In the genomic region with DNA sequence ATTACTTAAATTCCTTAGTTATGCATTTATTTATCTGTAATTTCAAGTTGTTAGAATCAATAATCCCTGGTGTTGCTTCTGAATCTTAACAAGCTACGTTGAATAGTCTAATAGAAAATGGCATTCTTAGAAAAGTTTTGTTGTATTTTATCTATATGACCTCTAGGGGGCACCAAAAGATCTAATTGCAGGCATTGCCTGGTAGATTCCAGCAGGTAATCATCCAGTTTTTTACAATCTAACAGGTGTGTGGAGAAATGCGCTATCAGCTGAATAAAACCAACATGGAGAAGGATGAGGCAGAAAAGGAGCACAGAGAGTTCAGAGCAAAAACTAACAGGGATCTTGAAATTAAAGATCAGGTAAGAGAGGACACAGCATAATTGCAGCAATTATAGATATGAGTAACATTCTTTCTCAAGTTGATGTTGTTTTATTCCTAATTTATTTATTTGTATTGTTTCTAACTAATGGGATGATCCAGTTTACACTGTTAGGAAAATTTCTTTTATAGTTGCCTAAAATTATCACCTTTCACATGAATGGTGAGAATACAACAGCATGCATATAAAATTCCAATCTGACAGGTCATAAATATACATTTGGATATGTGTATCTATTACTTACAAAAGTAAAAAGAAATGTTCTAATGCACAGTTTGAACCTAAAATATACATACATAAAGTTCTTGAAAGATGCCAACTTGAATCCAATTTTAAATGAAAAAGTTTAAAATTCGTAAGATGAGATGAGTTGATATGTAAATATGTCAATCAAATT, we compare ENCODE assay signal across 8 cellular contexts.
DNase-seq lines count a peak whose midpoint lies in the region; ATAC-seq, FAIRE-seq and TF ChIP-seq lines count a peak whose summit lies in the region.

No MANE protein-coding gene starts in this region.

- H4K20me1 ChIP-seq in keratinocyte (ENCODE audit: control insufficient read depth, extremely low read depth, insufficient read depth, low read length), result no peaks in the 10 kb centered on the region

- H3K36me3 ChIP-seq in ascending aorta, result peaks cover 4 to 8% of the 10 kb centered on the region in 2 donors
- peaks cover 5 to 6% of the 10 kb centered on the region in 2 experiments for H3K36me3 ChIP-seq in keratinocyte (ENCODE audit: control insufficient read depth in 2 of 2, extremely low read depth in 1 of 2, insufficient read depth in 2 of 2, low read length in 2 of 2)

- dilution Hi-C loops in keratinocyte (cut with MboI; ENCODE audit: extremely low pct_ligation_motif_present, low sequenced_read_pairs), result no loop called here

- no peaks in the 10 kb centered on the region for H3K27me3 ChIP-seq in ascending aorta
- H3K27me3 ChIP-seq in keratinocyte (ENCODE audit: control insufficient read depth, extremely low read depth, insufficient read depth, low read length), result no peaks in the 10 kb centered on the region

- intact Hi-C loops in ascending aorta (cut with DNase I), result loop anchor here (1.0 to 10.0 kb wide), 2 partner anchors 401 to 929 kb away; no protein-coding TSS in a partner anchor
- intact Hi-C loops in activated T-helper 1 cell treated with anti-CD3 and anti-CD28 coated beads, Interleukin-12 subunit alpha, Interleukin-12 subunit beta, Interleukin-2, Interleukin-4 antibody, amounts not matched to agents 30 ng/mL and 10 ng/mL and 1 ng/mL, durations not matched to agents 14 hours and 24 hours and 36 hours (cut with micrococcal nuclease), result loop anchor here (1.0 to 5.0 kb wide), 9 partner anchors 65 to 955 kb away; a partner anchor contains a TSS

- no peaks in the 10 kb centered on the region for H3K4me1 ChIP-seq in ascending aorta
- H3K4me1 ChIP-seq in keratinocyte (ENCODE audit: control insufficient read depth, extremely low read depth, insufficient read depth, low read length), result no peaks in the 10 kb centered on the region

- peak; percentile 14 to 44 for DNase-seq in NOMO-1 (lab: John Stamatoyannopoulos, UW; ENCODE audit: unreplicated experiment in 2 of 2)
- DNase-seq in NOMO-1 treated with dmso at 0.1 percent for 144 hours (lab: John Stamatoyannopoulos, UW; ENCODE audit: unreplicated experiment), result no peak
- DNase-seq in NCI-H2227 treated with DMSO at 0.1 percent for 48 hours (lab: John Stamatoyannopoulos, UW), result peak; percentile 51
- DNase-seq in ascending aorta (ENCODE audit: low spot score in 2 of 2), result no peak
- DNase-seq in keratinocyte (ENCODE audit: low read depth, low spot score), result peak; percentile 9
- DNase-seq in urothelium cell line (ENCODE audit: low spot score), result peak; percentile 29
- no peak for DNase-seq in activated T-helper 1 cell treated with anti-CD3 and anti-CD28 coated beads, Interleukin-12 subunit alpha, Interleukin-12 subunit beta, Interleukin-2, Interleukin-4 antibody, amounts not matched to agents 30 ng/mL and 10 ng/mL and 1 ng/mL, durations not matched to agents 14 hours and 24 hours and 36 hours (ENCODE audit: low spot score)

- peaks cover 5% of the 10 kb centered on the region for H3K4me1 Mint-ChIP-seq in activated T-helper 1 cell treated with anti-CD3 and anti-CD28 coated beads, Interleukin-12 subunit alpha, Interleukin-12 subunit beta, Interleukin-2, Interleukin-4 antibody, amounts not matched to agents 30 ng/mL and 10 ng/mL and 1 ng/mL, durations not matched to agents 14 hours and 24 hours and 36 hours (ENCODE audit: low read depth)

- no peak overlapping the region for H3K9ac ChIP-seq in keratinocyte (ENCODE audit: control insufficient read depth, extremely low read depth, insufficient read depth, low read length)

- no peak overlapping the region for H3K4me2 ChIP-seq in keratinocyte (ENCODE audit: control insufficient read depth, extremely low read depth, insufficient read depth, low read depth, low read length)

- FAIRE-seq in keratinocyte (lab: Jason Lieb, UNC) (no peak), urothelium cell line (lab: Jason Lieb, UNC) (no peak)

- TF ChIP-seq CTCF in ascending aorta (IDR thresholded peaks at IDR 0.05) (peak; percentile 51 to 75 (median 69)), keratinocyte (optimal IDR thresholded peaks at IDR 0.05 in 1 of 3, IDR thresholded peaks at IDR 0.05 in 1 of 3, conservative IDR thresholded peaks at IDR 0.05 in 1 of 3; ENCODE audit: extremely low read depth in 1 of 3, insufficient read depth in 2 of 3, low read length in 3 of 3) (peak; percentile 1 to 54 (median 36))

- H3K27ac ChIP-seq in ascending aorta (no peak overlapping the region), keratinocyte (ENCODE audit: control insufficient read depth, insufficient read depth, low read length) (no peak overlapping the region)

- ATAC-seq in HG03280 (IDR thresholded peaks at IDR 0.05; ENCODE audit: unreplicated experiment), result peak; percentile 73

- H3K4me3 Mint-ChIP-seq in activated T-helper 1 cell treated with anti-CD3 and anti-CD28 coated beads, Interleukin-12 subunit alpha, Interleukin-12 subunit beta, Interleukin-2, Interleukin-4 antibody, amounts not matched to agents 30 ng/mL and 10 ng/mL and 1 ng/mL, durations not matched to agents 14 hours and 24 hours and 36 hours, result no peak overlapping the region

- H2AFZ ChIP-seq in keratinocyte (ENCODE audit: control insufficient read depth, low read length), result no peak overlapping the region

- H3K9me3 Mint-ChIP-seq in activated T-helper 1 cell treated with anti-CD3 and anti-CD28 coated beads, Interleukin-12 subunit alpha, Interleukin-12 subunit beta, Interleukin-2, Interleukin-4 antibody, amounts not matched to agents 30 ng/mL and 10 ng/mL and 1 ng/mL, durations not matched to agents 14 hours and 24 hours and 36 hours, result no peaks in the 10 kb centered on the region

- H3K4me3 ChIP-seq in ascending aorta, result no peak overlapping the region
- no peak overlapping the region for H3K4me3 ChIP-seq in keratinocyte (ENCODE audit: control insufficient read depth in 2 of 3, extremely low read depth in 1 of 3, insufficient read depth in 2 of 3, low read depth in 1 of 3, low read length in 3 of 3)

- no peaks in the 10 kb centered on the region for H3K27me3 Mint-ChIP-seq in activated T-helper 1 cell treated with anti-CD3 and anti-CD28 coated beads, Interleukin-12 subunit alpha, Interleukin-12 subunit beta, Interleukin-2, Interleukin-4 antibody, amounts not matched to agents 30 ng/mL and 10 ng/mL and 1 ng/mL, durations not matched to agents 14 hours and 24 hours and 36 hours (ENCODE audit: insufficient read depth)

- H3K36me3 Mint-ChIP-seq in activated T-helper 1 cell treated with anti-CD3 and anti-CD28 coated beads, Interleukin-12 subunit alpha, Interleukin-12 subunit beta, Interleukin-2, Interleukin-4 antibody, amounts not matched to agents 30 ng/mL and 10 ng/mL and 1 ng/mL, durations not matched to agents 14 hours and 24 hours and 36 hours (ENCODE audit: low read depth), result peaks cover 1% of the 10 kb centered on the region

- H3K27ac Mint-ChIP-seq in activated T-helper 1 cell treated with anti-CD3 and anti-CD28 coated beads, Interleukin-12 subunit alpha, Interleukin-12 subunit beta, Interleukin-2, Interleukin-4 antibody, amounts not matched to agents 30 ng/mL and 10 ng/mL and 1 ng/mL, durations not matched to agents 14 hours and 24 hours and 36 hours, result no peak overlapping the region

- H3K9me1 ChIP-seq in keratinocyte (ENCODE audit: control insufficient read depth, extremely low read depth, insufficient read depth, low read length), result no peaks in the 10 kb centered on the region

- H3K79me2 ChIP-seq in keratinocyte (ENCODE audit: control insufficient read depth, insufficient read depth, low read length), result no peaks in the 10 kb centered on the region

- H3K9me3 ChIP-seq in ascending aorta (no peaks in the 10 kb centered on the region), keratinocyte (ENCODE audit: control insufficient read depth, low read depth, low read length) (no peaks in the 10 kb centered on the region)

Comparison
In these comparisons a context has a peak if more than half of its experiments do, and no peak if none do; other contexts are left out.
1. DNase-seq: peak in NOMO-1 (2 of 2), NCI-H2227 treated with DMSO at 0.1 percent for 48 hours (single experiment), keratinocyte (single experiment) and urothelium cell line (single experiment); none in NOMO-1 treated with dmso at 0.1 percent for 144 hours (single experiment), ascending aorta (0 of 2) and activated T-helper 1 cell treated with anti-CD3 and anti-CD28 coated beads, Interleukin-12 subunit alpha, Interleukin-12 subunit beta, Interleukin-2, Interleukin-4 antibody, amounts not matched to agents 30 ng/mL and 10 ng/mL and 1 ng/mL, durations not matched to agents 14 hours and 24 hours and 36 hours (single experiment).